ENCODE assay signal across 10 cellular contexts in genomic region chr18:63301458-63301857, GRCh38. TPM values are rescaled to one million over a fixed set of nuclear protein-coding genes. Genes with fewer than 3 reads are reported as not detected.
DNase-seq lines count a peak whose midpoint lies in the region; ATAC-seq and TF ChIP-seq lines count a peak whose summit lies in the region.
"Had no signal": no experiment of that assay in that cellular context is flagged by ENCODE, and none has a peak within 500 bp of the region (broad histone marks: within the 10 kb centered on the region; RNA-seq: fewer than 3 reads in every experiment).

No MANE protein-coding gene starts in this region.

- ATAC-seq in activated CD8-positive, alpha-beta T cell treated with anti-CD3 and anti-CD28 coated beads for 36 hours, result peak; percentile 19
- ATAC-seq in left lobe of liver (peak; percentile 13), thoracic aorta (ENCODE audit: insufficient number of reproducible peaks, low FRiP score, low read depth) (no peak), PC-3 (no peak)

- DNase-seq in activated naive CD4-positive, alpha-beta T cell treated with anti-CD3 and anti-CD28 coated beads for 36 hours, result no peak
- DNase-seq in activated naive CD4-positive, alpha-beta T cell (lab: John Stamatoyannopoulos, UW), result no peak
- DNase-seq in activated CD8-positive, alpha-beta T cell treated with anti-CD3 and anti-CD28 coated beads for 36 hours, result no peak
- DNase-seq in left lobe of liver (ENCODE audit: low spot score) (no peak), thoracic aorta (ENCODE audit: low spot score) (no peak), HK-2 (ENCODE audit: unreplicated experiment) (no peak), PC-3 (no peak), NCI-H1436 (lab: John Stamatoyannopoulos, UW) (no peak)
- DNase-seq: IMR-90, NCI-H446 had no signal

- POLR2A ChIA-PET in activated CD8-positive, alpha-beta T cell treated with anti-CD3 and anti-CD28 coated beads for 36 hours (lab: Charles Lee), result interaction anchor here (0.6 to 3.0 kb wide), 6 partner anchors 15 to 221 kb away, joined by 3 to 23 read pairs (median 4); partner anchors contain the start of gene BCL2
- POLR2A ChIA-PET in PC-3 (lab: Charles Lee; ENCODE audit: unreplicated experiment), result no interaction called here

- peaks cover 37% of the 10 kb centered on the region for H3K36me3 Mint-ChIP-seq in activated naive CD4-positive, alpha-beta T cell treated with anti-CD3 and anti-CD28 coated beads for 36 hours (ENCODE audit: low read depth)
- H3K36me3 Mint-ChIP-seq in activated CD8-positive, alpha-beta T cell treated with anti-CD3 and anti-CD28 coated beads for 36 hours (ENCODE audit: low read depth), result peaks cover 79% of the 10 kb centered on the region

- H3K36me3 ChIP-seq in thoracic aorta (no peaks in the 10 kb centered on the region), PC-3 (ENCODE audit: low read depth, low read length) (no peaks in the 10 kb centered on the region)

- no peaks in the 10 kb centered on the region for H4K20me1 ChIP-seq in PC-3 (ENCODE audit: low read length)

- H3F3A ChIP-seq in PC-3 (ENCODE audit: low read length, unreplicated experiment), result no peaks in the 10 kb centered on the region

- intact Hi-C loops in activated naive CD4-positive, alpha-beta T cell treated with anti-CD3 and anti-CD28 coated beads for 36 hours (cut with micrococcal nuclease), result loop anchor here (2.0 to 5.0 kb wide), 2 partner anchors 47 to 774 kb away; no protein-coding TSS in a partner anchor
- intact Hi-C loops in activated CD8-positive, alpha-beta T cell treated with anti-CD3 and anti-CD28 coated beads for 36 hours (cut with micrococcal nuclease), result loop anchor here (2.0 to 5.0 kb wide), 4 partner anchors 15 to 144 kb away; no protein-coding TSS in a partner anchor
- intact Hi-C loops in PC-3 (cut with micrococcal nuclease), result no loop called here

- H3K27me3 ChIP-seq in thoracic aorta (replicated peaks; ENCODE audit: insufficient read depth) (no peaks in the 10 kb centered on the region), PC-3 (ENCODE audit: low read length) (no peaks in the 10 kb centered on the region)

- H3K4me1 Mint-ChIP-seq in activated naive CD4-positive, alpha-beta T cell treated with anti-CD3 and anti-CD28 coated beads for 36 hours (ENCODE audit: low read depth), result peaks cover 76% of the 10 kb centered on the region
- peaks cover 83% of the 10 kb centered on the region for H3K4me1 Mint-ChIP-seq in activated CD8-positive, alpha-beta T cell treated with anti-CD3 and anti-CD28 coated beads for 36 hours (ENCODE audit: low read depth)

- H3K27me3 Mint-ChIP-seq in activated naive CD4-positive, alpha-beta T cell treated with anti-CD3 and anti-CD28 coated beads for 36 hours (ENCODE audit: low read depth), result no peaks in the 10 kb centered on the region
- H3K27me3 Mint-ChIP-seq in activated CD8-positive, alpha-beta T cell treated with anti-CD3 and anti-CD28 coated beads for 36 hours, result no peaks in the 10 kb centered on the region

- no peak overlapping the region for H3K9ac ChIP-seq in PC-3 (ENCODE audit: low read length)

- CTCF ChIA-PET in activated naive CD4-positive, alpha-beta T cell treated with anti-CD3 and anti-CD28 coated beads for 36 hours (lab: Charles Lee), result interaction anchor here (0.7 to 3.0 kb wide), 7 partner anchors 10 to 170 kb away, joined by 3 to 14 read pairs (median 3); partner anchors contain the start of gene BCL2
- CTCF ChIA-PET in activated CD8-positive, alpha-beta T cell treated with anti-CD3 and anti-CD28 coated beads for 36 hours (lab: Charles Lee), result interaction anchor here (4.0 kb wide), 1 partner anchor 17 kb away, joined by 26 read pairs; the partner anchor contains the start of gene BCL2
- CTCF ChIA-PET in PC-3 (lab: Charles Lee), result no interaction called here

- no peak for TF ChIP-seq CTCF in activated CD8-positive, alpha-beta T cell treated with anti-CD3 and anti-CD28 coated beads for 36 hours (IDR thresholded peaks at IDR 0.05)
- TF ChIP-seq CTCF in thoracic aorta (IDR thresholded peaks at IDR 0.05), result no peak
- TF ChIP-seq CTCF in PC-3 (conservative IDR thresholded peaks at IDR 0.05; ENCODE audit: low read depth, low read length), result no peak

- no peaks in the 10 kb centered on the region for H3K9me3 Mint-ChIP-seq in activated naive CD4-positive, alpha-beta T cell treated with anti-CD3 and anti-CD28 coated beads for 36 hours
- H3K9me3 Mint-ChIP-seq in activated CD8-positive, alpha-beta T cell treated with anti-CD3 and anti-CD28 coated beads for 36 hours, result no peaks in the 10 kb centered on the region

- no TSS peak for BruUV-seq in PC-3 (replicated peaks; lab: Mats Ljungman, UMichigan)

- no peaks in the 10 kb centered on the region for H3K9me3 ChIP-seq in thoracic aorta
- no peaks in the 10 kb centered on the region for H3K9me3 ChIP-seq in PC-3 (ENCODE audit: low read length)

- H3K27ac ChIP-seq in thoracic aorta (peak overlapping the region in 1 of 2 donors; percentile 54), PC-3 (ENCODE audit: low read length) (no peak overlapping the region)

- H3K4me3 ChIP-seq in thoracic aorta (peak overlapping the region; percentile 3), PC-3 (ENCODE audit: low read length) (no peak overlapping the region)

- no peaks in the 10 kb centered on the region for H3K79me2 ChIP-seq in PC-3 (ENCODE audit: low read length)

- H3K27ac Mint-ChIP-seq in activated naive CD4-positive, alpha-beta T cell treated with anti-CD3 and anti-CD28 coated beads for 36 hours, result peak overlapping the region; percentile 88
- H3K27ac Mint-ChIP-seq in activated CD8-positive, alpha-beta T cell treated with anti-CD3 and anti-CD28 coated beads for 36 hours, result peak overlapping the region; percentile 89

- H3K9me2 ChIP-seq in PC-3 (replicated peaks; ENCODE audit: low read length), result no peaks in the 10 kb centered on the region

- no peak overlapping the region for H2AFZ ChIP-seq in PC-3 (ENCODE audit: low read length)

- peaks cover 39 to 58% of the 10 kb centered on the region in 2 donors for H3K4me1 ChIP-seq in thoracic aorta (ENCODE audit: control insufficient read depth in 1 of 2, low read depth in 2 of 2)
- no peaks in the 10 kb centered on the region for H3K4me1 ChIP-seq in PC-3 (ENCODE audit: insufficient read depth, low read length)

- H3K4me3 Mint-ChIP-seq in activated naive CD4-positive, alpha-beta T cell treated with anti-CD3 and anti-CD28 coated beads for 36 hours, result no peak overlapping the region
- peak overlapping the region; percentile 44 for H3K4me3 Mint-ChIP-seq in activated CD8-positive, alpha-beta T cell treated with anti-CD3 and anti-CD28 coated beads for 36 hours

- no peak overlapping the region for H3K4me2 ChIP-seq in PC-3 (ENCODE audit: low read length)

RNA-seq across cellular contexts. Expression of gene BCL2, which starts 18.1 kb away (rescaled TPM):
- total RNA-seq in activated naive CD4-positive, alpha-beta T cell treated with anti-CD3 and anti-CD28 coated beads for 36 hours, result 10 to 100 TPM; 48.4 to 49.6 TPM
- total RNA-seq in activated CD8-positive, alpha-beta T cell treated with anti-CD3 and anti-CD28 coated beads for 36 hours, result 100 to 1,000 TPM; 104 to 107 TPM
- total RNA-seq in left lobe of liver (1.0 TPM), thoracic aorta (10 to 100 TPM; 22.9 to 29.3 TPM), PC-3 (2014; rRNA removed) (1.3 and 1.5 TPM in 2 replicates)

Comparison
In these comparisons a context has a peak if more than half of its experiments do, and no peak if none do; other contexts are left out.
1. ATAC-seq: peak in activated CD8-positive, alpha-beta T cell treated with anti-CD3 and anti-CD28 coated beads for 36 hours (single experiment) and left lobe of liver (single experiment); none in thoracic aorta (single experiment) and PC-3 (single experiment).